Comparison of ENCODE assay signal across 8 cellular contexts in the genomic region with DNA sequence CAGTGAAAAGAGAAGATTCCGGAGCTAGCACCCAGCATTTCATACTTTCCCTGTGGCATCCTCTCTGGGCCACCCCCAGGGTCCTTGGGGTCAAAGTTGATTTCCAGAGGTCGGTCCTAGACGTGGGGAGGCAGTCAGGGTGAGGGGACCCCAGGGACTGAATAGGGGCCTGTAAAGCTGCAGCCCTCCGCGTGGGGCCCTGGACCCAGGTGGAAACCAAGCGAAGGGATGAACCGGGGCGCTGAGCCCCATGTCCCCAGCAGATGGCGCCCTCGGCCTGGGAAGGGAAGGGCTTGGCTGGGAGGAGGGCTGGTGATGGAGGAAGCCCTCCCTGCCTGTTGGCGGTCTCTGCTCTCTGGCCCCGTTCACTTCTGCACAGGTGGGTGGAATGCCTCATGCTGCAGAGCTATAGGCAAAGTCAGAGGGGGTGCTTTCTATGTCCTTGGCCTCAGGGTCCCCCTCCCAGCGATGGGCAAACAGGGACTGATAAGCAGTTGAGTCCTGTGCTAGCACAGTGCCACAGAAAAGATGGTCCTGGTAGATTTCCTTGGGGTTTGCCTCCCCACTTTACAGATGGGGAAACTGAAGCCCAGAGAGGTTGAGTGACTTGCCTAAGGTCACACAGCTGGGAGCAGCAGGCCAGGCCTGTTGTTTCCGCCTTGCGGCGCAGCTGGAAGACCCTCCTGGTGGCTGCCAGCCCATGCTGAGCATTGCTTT.
A peak's percentile ranks its signal among the peaks of the same experiment; 100 is the strongest.
DNase-seq lines count a peak whose midpoint lies in the region; ATAC-seq and TF ChIP-seq lines count a peak whose summit lies in the region.

No MANE protein-coding gene starts in this region.

- H3K79me2 ChIP-seq in Loucy (ENCODE audit: insufficient read depth, low read length) = no peaks in the 10 kb centered on the region

- H3K4me2 ChIP-seq in Loucy (ENCODE audit: low read depth, low read length, poor library complexity, severe bottlenecking) = no peak overlapping the region

- no peaks in the 10 kb centered on the region for H3F3A ChIP-seq in Loucy (ENCODE audit: low read depth)

- TF ChIP-seq CTCF in Loucy (conservative IDR thresholded peaks at IDR 0.05; ENCODE audit: low read length) = peak; percentile 91
- peak; percentile 87 to 93 for TF ChIP-seq CTCF in right atrium auricular region (IDR thresholded peaks at IDR 0.05)
- TF ChIP-seq CTCF in sigmoid colon (IDR thresholded peaks at IDR 0.05) = peak; percentile 74 to 90 (median 78)

- intact Hi-C loops in sigmoid colon (cut with DNase I) = loop anchor here (1.0 kb wide), 1 partner anchor 443 kb away; no protein-coding TSS in a partner anchor

- H3K36me3 Mint-ChIP-seq in T-helper 17 cell (ENCODE audit: low read depth) = no peaks in the 10 kb centered on the region

- H3K27me3 ChIP-seq in Loucy (ENCODE audit: insufficient read depth, low read length, poor library complexity, severe bottlenecking) = no peaks in the 10 kb centered on the region
- no peaks in the 10 kb centered on the region for H3K27me3 ChIP-seq in right atrium auricular region
- no peaks in the 10 kb centered on the region for H3K27me3 ChIP-seq in sigmoid colon

- no peaks in the 10 kb centered on the region for H3K36me3 ChIP-seq in Loucy (ENCODE audit: insufficient read depth, low read length)
- no peaks in the 10 kb centered on the region for H3K36me3 ChIP-seq in right atrium auricular region
- no peaks in the 10 kb centered on the region for H3K36me3 ChIP-seq in sigmoid colon

- H3K9me3 ChIP-seq in Loucy (ENCODE audit: insufficient read depth, low read depth, low read length) = no peaks in the 10 kb centered on the region
- no peaks in the 10 kb centered on the region for H3K9me3 ChIP-seq in T-helper 17 cell (ENCODE audit: control insufficient read depth, low read length, poor library complexity, severe bottlenecking)
- no peaks in the 10 kb centered on the region for H3K9me3 ChIP-seq in right atrium auricular region
- H3K9me3 ChIP-seq in sigmoid colon = no peaks in the 10 kb centered on the region

- no peak overlapping the region for H3K27ac Mint-ChIP-seq in T-helper 17 cell

- H3K4me3 Mint-ChIP-seq in T-helper 17 cell = no peak overlapping the region

- no peak for TF ChIP-seq EP300 in sigmoid colon (IDR thresholded peaks at IDR 0.05)

- ATAC-seq in T-helper 17 cell = peak; percentile 64
- ATAC-seq in HG03097 (IDR thresholded peaks at IDR 0.05; ENCODE audit: low FRiP score, unreplicated experiment) = no peak
- no peak for ATAC-seq in HG03521 (IDR thresholded peaks at IDR 0.05; ENCODE audit: unreplicated experiment)

- no peak overlapping the region for H3K9ac ChIP-seq in Loucy (ENCODE audit: low read depth, low read length, poor library complexity, severe bottlenecking)

- H2AFZ ChIP-seq in Loucy (ENCODE audit: low read length) = no peak overlapping the region; the same call in 1 of the 2 replicates

- no peak for TF ChIP-seq POLR2A in sigmoid colon (IDR thresholded peaks at IDR 0.05)

- DNase-seq in EL (peak; percentile 54), T-helper 17 cell (peak; percentile 20 to 59 (median 36)), amygdala (lab: John Stamatoyannopoulos, UW) (peak in 51 of 56 donors; percentile 16 to 83 (median 56)), right atrium auricular region (ENCODE audit: low spot score) (peak; percentile 75), sigmoid colon (peak; percentile 86)

- no peaks in the 10 kb centered on the region for H3K4me1 Mint-ChIP-seq in T-helper 17 cell

- WGBS in sigmoid colon, 2 donors = 31 to 35% methylated on average over 16 of the region's 16 CpGs

- H4K20me1 ChIP-seq in Loucy (ENCODE audit: insufficient read depth, low read length, poor library complexity, severe bottlenecking) = no peaks in the 10 kb centered on the region

- no peak overlapping the region for H3K27ac ChIP-seq in right atrium auricular region
- no peak overlapping the region for H3K27ac ChIP-seq in sigmoid colon

- peaks cover 23% of the 10 kb centered on the region for H3K27me3 Mint-ChIP-seq in T-helper 17 cell

- H3K4me1 ChIP-seq in Loucy (ENCODE audit: insufficient read depth, low read length, poor library complexity, severe bottlenecking) = no peaks in the 10 kb centered on the region
- no peaks in the 10 kb centered on the region for H3K4me1 ChIP-seq in right atrium auricular region
- H3K4me1 ChIP-seq in sigmoid colon = peaks cover 0 to 15% (median 2%) of the 10 kb centered on the region in 4 donors

- no peaks in the 10 kb centered on the region for H3K9me2 ChIP-seq in Loucy (replicated peaks; ENCODE audit: low read depth, low read length)

- H3K4me3 ChIP-seq in Loucy (ENCODE audit: low read length, poor library complexity, severe bottlenecking) (no peak overlapping the region), right atrium auricular region (no peak overlapping the region), sigmoid colon (no peak overlapping the region)

Comparison
In these comparisons a context has a peak if more than half of its experiments do, and no peak if none do; other contexts are left out.
1. DNase-seq: peak in every context shown above with its lines; median percentile 86 in sigmoid colon; 75 in right atrium auricular region; 56 in amygdala; 54 in EL; 36 in T-helper 17 cell.